8 cellular contexts compared by ENCODE assay signal in genomic region chr6:47413752-47414516, GRCh38.
A peak's percentile ranks its signal among the peaks of the same experiment; 100 is the strongest.
DNase-seq lines count a peak whose midpoint lies in the region; ATAC-seq and TF ChIP-seq lines count a peak whose summit lies in the region.

No MANE protein-coding gene starts in this region.

- no peaks in the 10 kb centered on the region for H3K4me1 ChIP-seq in GM23338 (ENCODE audit: insufficient read depth)

- peak; percentile 92 for ATAC-seq in GM23338
- ATAC-seq in stimulated activated memory B cell treated with anti-CD40 and anti-IgM and Interleukin-4, amounts not matched to agents 10 μg/mL and 1 μg/mL and 100 μg/mL, for 72 hours = peak; percentile 72

- H3F3A ChIP-seq in GM23338 (replicated peaks; ENCODE audit: low read depth) = no peaks in the 10 kb centered on the region

- no peak overlapping the region for H3K4me3 Mint-ChIP-seq in GM23338
- H3K4me3 Mint-ChIP-seq in stimulated activated memory B cell treated with anti-CD40 and anti-IgM and Interleukin-4, amounts not matched to agents 10 μg/mL and 1 μg/mL and 100 μg/mL, for 72 hours = peak overlapping the region; percentile 45

- no peaks in the 10 kb centered on the region for H3K27me3 Mint-ChIP-seq in GM23338 (ENCODE audit: insufficient read depth, low read depth, poor library complexity)
- no peaks in the 10 kb centered on the region for H3K27me3 Mint-ChIP-seq in stimulated activated memory B cell treated with anti-CD40 and anti-IgM and Interleukin-4, amounts not matched to agents 10 μg/mL and 1 μg/mL and 100 μg/mL, for 72 hours

- H3K9me3 ChIP-seq in SK-N-MC (ENCODE audit: low read depth, low read length) = no peaks in the 10 kb centered on the region

- H3K36me3 Mint-ChIP-seq in GM23338 (ENCODE audit: low read depth) = no peaks in the 10 kb centered on the region
- no peaks in the 10 kb centered on the region for H3K36me3 Mint-ChIP-seq in stimulated activated memory B cell treated with anti-CD40 and anti-IgM and Interleukin-4, amounts not matched to agents 10 μg/mL and 1 μg/mL and 100 μg/mL, for 72 hours

- H3K79me2 ChIP-seq in GM23338 (replicated peaks; ENCODE audit: insufficient read depth) = no peaks in the 10 kb centered on the region

- TF ChIP-seq CTCF in GM23338 (conservative IDR thresholded peaks at IDR 0.05; ENCODE audit: low read depth in 2 of 2) (peak; percentile 94 to 99), LNCAP (IDR thresholded peaks at IDR 0.05) (peak; percentile 78)

- H3K9ac ChIP-seq in SK-N-MC (ENCODE audit: insufficient read length) = peak overlapping the region; percentile 54

- H3K4me1 Mint-ChIP-seq in GM23338 = peaks cover 16% of the 10 kb centered on the region; the same call in 2 of the 3 replicates
- peaks cover 19% of the 10 kb centered on the region for H3K4me1 Mint-ChIP-seq in stimulated activated memory B cell treated with anti-CD40 and anti-IgM and Interleukin-4, amounts not matched to agents 10 μg/mL and 1 μg/mL and 100 μg/mL, for 72 hours

- no peaks in the 10 kb centered on the region for H3K9me3 Mint-ChIP-seq in GM23338
- H3K9me3 Mint-ChIP-seq in stimulated activated memory B cell treated with anti-CD40 and anti-IgM and Interleukin-4, amounts not matched to agents 10 μg/mL and 1 μg/mL and 100 μg/mL, for 72 hours = peaks cover 3% of the 10 kb centered on the region

- DNase-seq in activated gamma-delta T cell treated with Interleukin-2 at 50 U/mL for 16 hours (peak; percentile 26), activated gamma-delta T cell (lab: John Stamatoyannopoulos, UW) (no peak), GM23338 (ENCODE audit: low spot score) (peak; percentile 77), SK-N-MC (ENCODE audit: low read depth, low spot score) (peak; percentile 66), cerebellum (ENCODE audit: low spot score) (peak; percentile 52), left kidney (ENCODE audit: low read depth, low spot score) (peak; percentile 86)

- no peaks in the 10 kb centered on the region for H4K20me1 ChIP-seq in GM23338 (replicated peaks; ENCODE audit: insufficient read depth)

- no peak overlapping the region for H3K4me3 ChIP-seq in GM23338
- H3K4me3 ChIP-seq in SK-N-MC = peak overlapping the region; percentile 79

- no peaks in the 10 kb centered on the region for H3K36me3 ChIP-seq in GM23338 (ENCODE audit: insufficient read depth)
- H3K36me3 ChIP-seq in SK-N-MC (ENCODE audit: insufficient read depth, low read length) = no peaks in the 10 kb centered on the region

- no peak overlapping the region for H3K27ac Mint-ChIP-seq in GM23338
- H3K27ac Mint-ChIP-seq in stimulated activated memory B cell treated with anti-CD40 and anti-IgM and Interleukin-4, amounts not matched to agents 10 μg/mL and 1 μg/mL and 100 μg/mL, for 72 hours = peak overlapping the region; percentile 79

- H3K9me2 ChIP-seq in GM23338 (ENCODE audit: insufficient read depth) = no peaks in the 10 kb centered on the region; the same call in 1 of the 2 replicates

- no peak overlapping the region for H3K4me2 ChIP-seq in GM23338

- no peak overlapping the region for H2AFZ ChIP-seq in GM23338

- H3K27me3 ChIP-seq in GM23338 (ENCODE audit: insufficient read depth) = no peaks in the 10 kb centered on the region

- no peak overlapping the region for H3K27ac ChIP-seq in GM23338 (ENCODE audit: low read depth)
- no peak overlapping the region for H3K27ac ChIP-seq in SK-N-MC

TF ChIP-seq in GM23338, 12 proteins besides CTCF, POLR2A, EP300 and RAD21 (continues in another document):
- TF ChIP-seq EZH2 (IDR thresholded peaks at IDR 0.05; ENCODE audit: low read depth, unreplicated experiment) (no peak), ZNF462 (CRISPR knock-in tag; IDR thresholded peaks at IDR 0.05) (no peak), ETS1 (IDR thresholded peaks at IDR 0.05) (no peak), ZNF331 (CRISPR knock-in tag; IDR thresholded peaks at IDR 0.05; ENCODE audit: low read depth) (no peak), EZH2phosphoT487 (IDR thresholded peaks at IDR 0.05; ENCODE audit: unreplicated experiment) (no peak), JUNB (IDR thresholded peaks at IDR 0.05; ENCODE audit: unreplicated experiment) (no peak), ZNF114 (CRISPR knock-in tag; IDR thresholded peaks at IDR 0.05) (no peak), POLR2AphosphoS5 (IDR thresholded peaks at IDR 0.05; ENCODE audit: low read depth) (no peak), STAT1 (IDR thresholded peaks at IDR 0.05; ENCODE audit: unreplicated experiment) (no peak), CREB1 (CRISPR knock-in tag; IDR thresholded peaks at IDR 0.05; ENCODE audit: low read depth) (no peak)
